Comparison of ENCODE assay signal across 8 cellular contexts in the genomic region with DNA sequence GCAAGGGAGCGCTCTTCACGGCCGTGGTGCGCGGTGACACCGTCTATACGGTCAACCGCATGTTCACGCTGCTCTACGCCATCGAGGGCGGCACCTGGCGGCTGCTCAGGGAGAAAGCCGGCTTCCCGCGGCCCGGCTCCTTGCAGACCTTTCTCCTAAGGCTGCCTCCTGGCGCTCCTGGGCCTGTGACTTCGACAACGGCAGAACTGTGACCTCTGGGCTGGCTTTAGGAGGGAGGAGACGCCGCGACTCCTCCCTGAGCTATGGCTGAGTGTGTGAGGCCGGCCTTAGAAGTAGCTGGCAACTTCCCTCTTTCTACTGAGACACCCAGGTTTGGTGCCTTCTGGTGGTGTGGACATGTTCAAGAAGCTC. TPM values are rescaled to one million over a fixed set of nuclear protein-coding genes. Genes with fewer than 3 reads are reported as not detected.
A peak's percentile ranks its signal among the peaks of the same experiment; 100 is the strongest.
DNase-seq lines count a peak whose midpoint lies in the region; ATAC-seq and TF ChIP-seq lines count a peak whose summit lies in the region.

No MANE protein-coding gene starts in this region.

- no peak overlapping the region for H3K4me3 Mint-ChIP-seq in activated T-helper 17 cell treated with anti-CD3 and anti-CD28 coated beads, Interleukin-2, amount 50 U/mL, for 72 hours

- peak overlapping the region in 5 of 12 donors; percentile 2 to 26 (median 16) for H3K4me3 ChIP-seq in heart left ventricle
- no peak overlapping the region for H3K4me3 ChIP-seq in skeletal muscle satellite cell (ENCODE audit: low read length)

- peaks cover 8% of the 10 kb centered on the region for H3K4me1 Mint-ChIP-seq in activated T-helper 17 cell treated with anti-CD3 and anti-CD28 coated beads, Interleukin-2, amount 50 U/mL, for 72 hours

- H3K9me3 Mint-ChIP-seq in activated T-helper 17 cell treated with anti-CD3 and anti-CD28 coated beads, Interleukin-2, amount 50 U/mL, for 72 hours: no peaks in the 10 kb centered on the region

- no peak overlapping the region for H3K9ac ChIP-seq in skeletal muscle satellite cell (ENCODE audit: low read depth, low read length)

- peak; percentile 66 for ATAC-seq in activated T-helper 17 cell treated with anti-CD3 and anti-CD28 coated beads, Interleukin-2, amount 50 U/mL, for 72 hours (replicated peaks)
- ATAC-seq in heart left ventricle (peak; percentile 5 to 61 (median 58)), GM19324 (IDR thresholded peaks at IDR 0.05; ENCODE audit: low FRiP score, unreplicated experiment) (no peak)

- H3K36me3 ChIP-seq in heart left ventricle: no peaks in the 10 kb centered on the region
- H3K36me3 ChIP-seq in skeletal muscle satellite cell (ENCODE audit: insufficient read depth, low read length): no peaks in the 10 kb centered on the region

- intact Hi-C loops in heart left ventricle (cut with DNase I): loop anchor here in 2 of 10 donors (2.0 kb wide), 2 partner anchors 23 to 47 kb away; no protein-coding TSS in a partner anchor

- H3K9me3 ChIP-seq in heart left ventricle: no peaks in the 10 kb centered on the region
- no peaks in the 10 kb centered on the region for H3K9me3 ChIP-seq in skeletal muscle satellite cell (replicated peaks; ENCODE audit: low read length)

- no peaks in the 10 kb centered on the region for H3K36me3 Mint-ChIP-seq in activated T-helper 17 cell treated with anti-CD3 and anti-CD28 coated beads, Interleukin-2, amount 50 U/mL, for 72 hours (ENCODE audit: low read depth)

- H3K4me2 ChIP-seq in skeletal muscle satellite cell (ENCODE audit: low read length): peak overlapping the region; percentile 52

- WGBS in heart left ventricle, 4 donors: 10 to 30% (median 21%) methylated on average over 7 to 24 of the region's 24 CpGs

- no peak overlapping the region for H3K27ac Mint-ChIP-seq in activated T-helper 17 cell treated with anti-CD3 and anti-CD28 coated beads, Interleukin-2, amount 50 U/mL, for 72 hours

- no peak for TF ChIP-seq POLR2A in heart left ventricle (IDR thresholded peaks at IDR 0.05)

- DNase-seq in activated gamma-delta T cell treated with Interleukin-2 at 50 U/mL for 16 hours (peak; percentile 28), activated gamma-delta T cell (lab: John Stamatoyannopoulos, UW) (no peak), heart left ventricle (peak; percentile 61 to 85 (median 73)), D341Med (ENCODE audit: low spot score) (no peak), NCI-H2171 (lab: John Stamatoyannopoulos, UW) (no peak)

- TF ChIP-seq CTCF in heart left ventricle (IDR thresholded peaks at IDR 0.05): peak; percentile 42 to 71 (median 60)

- H3K27me3 ChIP-seq in heart left ventricle: peaks cover 0 to 20% (median 0%) of the 10 kb centered on the region in 9 donors
- H3K27me3 ChIP-seq in skeletal muscle satellite cell (ENCODE audit: control insufficient read depth, insufficient read depth, low read length): peaks cover 47% of the 10 kb centered on the region

- H3K4me1 ChIP-seq in heart left ventricle: peaks cover 7 to 74% (median 32%) of the 10 kb centered on the region in 12 donors
- H3K4me1 ChIP-seq in skeletal muscle satellite cell (ENCODE audit: control insufficient read depth, insufficient read depth, low read length): no peaks in the 10 kb centered on the region

- H3K27me3 Mint-ChIP-seq in activated T-helper 17 cell treated with anti-CD3 and anti-CD28 coated beads, Interleukin-2, amount 50 U/mL, for 72 hours: peaks cover 23% of the 10 kb centered on the region

- H3K27ac ChIP-seq in heart left ventricle: peak overlapping the region in 5 of 12 donors; percentile 35 to 86 (median 73)

RNA-seq across cellular contexts. Expression of gene KBTBD13, which starts 1.4 kb away (rescaled TPM):
- total RNA-seq in activated T-helper 17 cell treated with anti-CD3 and anti-CD28 coated beads, Interleukin-2, amount 50 U/mL, for 72 hours: not detected
- total RNA-seq in heart left ventricle: 10 to 100 TPM in 1 of 9 donors, 1 to 10 TPM in 8; 3.2 to 11.8 (median 4.2) TPM
- 1 to 10 TPM in 1 of 2 donors, under 1 TPM in 1; 0.78 to 9.0 TPM for polyA plus RNA-seq in heart left ventricle
- not detected in 2 replicates for total RNA-seq in skeletal muscle satellite cell (2012; rRNA removed)

RNA-seq across cellular contexts. Expression of gene RASL12, which starts 10.2 kb away (rescaled TPM):
- total RNA-seq in activated T-helper 17 cell treated with anti-CD3 and anti-CD28 coated beads, Interleukin-2, amount 50 U/mL, for 72 hours: not detected
- 10 to 100 TPM in 7 of 9 donors, 1 to 10 TPM in 2; 8.3 to 35.0 (median 12.2) TPM for total RNA-seq in heart left ventricle
- polyA plus RNA-seq in heart left ventricle: 10 to 100 TPM; 13.3 to 13.7 TPM
- total RNA-seq in skeletal muscle satellite cell (2012; rRNA removed): under 0.01 and 0.44 TPM in 2 replicates

RNA-seq across cellular contexts. Expression of gene SLC51B, which starts 32.8 kb away (rescaled TPM):
- total RNA-seq in activated T-helper 17 cell treated with anti-CD3 and anti-CD28 coated beads, Interleukin-2, amount 50 U/mL, for 72 hours: not detected
- total RNA-seq in heart left ventricle: not detected
- under 1 TPM in 1 of 2 donors, not detected in 1; 0.08 TPM for polyA plus RNA-seq in heart left ventricle
- total RNA-seq in skeletal muscle satellite cell (2012; rRNA removed): not detected in 2 replicates

RNA-seq across cellular contexts. Expression of gene UBAP1L, which starts 37.0 kb away (rescaled TPM):
- 1 to 10 TPM; 5.2 to 6.1 TPM for total RNA-seq in activated T-helper 17 cell treated with anti-CD3 and anti-CD28 coated beads, Interleukin-2, amount 50 U/mL, for 72 hours
- total RNA-seq in heart left ventricle: 1 to 10 TPM in 7 of 9 donors, under 1 TPM in 2; 0.93 to 2.2 (median 1.3) TPM
- polyA plus RNA-seq in heart left ventricle: 1 to 10 TPM in 1 of 2 donors, under 1 TPM in 1; 0.51 to 1.8 TPM
- total RNA-seq in skeletal muscle satellite cell (2012; rRNA removed): 1.3 and 1.7 TPM in 2 replicates

RNA-seq across cellular contexts. Expression of gene MTFMT, which starts 48.5 kb away (rescaled TPM):
- total RNA-seq in activated T-helper 17 cell treated with anti-CD3 and anti-CD28 coated beads, Interleukin-2, amount 50 U/mL, for 72 hours: 10 to 100 TPM; 11.6 to 17.1 TPM
- total RNA-seq in heart left ventricle: 10 to 100 TPM; 14.3 to 41.0 (median 20.5) TPM
- 10 to 100 TPM in 1 of 2 donors, 1 to 10 TPM in 1; 6.0 to 14.4 TPM for polyA plus RNA-seq in heart left ventricle
- 28.1 and 28.4 TPM in 2 replicates for total RNA-seq in skeletal muscle satellite cell (2012; rRNA removed)

Comparison
In these comparisons a context has a peak if more than half of its experiments do, and no peak if none do; other contexts are left out.
1. DNase-seq: peak in activated gamma-delta T cell treated with Interleukin-2 at 50 U/mL for 16 hours (single experiment) and heart left ventricle (5 of 5); none in activated gamma-delta T cell (single experiment), D341Med (single experiment) and NCI-H2171 (single experiment).
2. RNA of gene KBTBD13, which starts 1.4 kb away (total RNA-seq): 3.2 to 11.8 TPM in heart left ventricle; not detected in activated T-helper 17 cell treated with anti-CD3 and anti-CD28 coated beads, Interleukin-2, amount 50 U/mL, for 72 hours; every median in the first group is over 4 times any median in the second.
3. RNA of gene RASL12, which starts 10.2 kb away (total RNA-seq): 8.3 to 35.0 TPM in heart left ventricle; not detected in activated T-helper 17 cell treated with anti-CD3 and anti-CD28 coated beads, Interleukin-2, amount 50 U/mL, for 72 hours; every median in the first group is over 4 times any median in the second.